22 cellular contexts compared by ENCODE assay signal in genomic region chr12:53956914-53957536, GRCh38. TPM values are rescaled to one million over a fixed set of nuclear protein-coding genes. Genes with fewer than 3 reads are reported as not detected.
"Had no signal": no experiment of that assay in that cellular context is flagged by ENCODE, and none has a peak within 500 bp of the region (broad histone marks: within the 10 kb centered on the region; RNA-seq: fewer than 3 reads in every experiment).

No MANE protein-coding gene starts in this region.

- DNase-seq: activated CD8-positive, alpha-beta memory T cell treated with anti-CD3 and anti-CD28 coated beads, Interleukin-2, amount 50 U/mL, for 48 hours; activated CD8-positive, alpha-beta T cell treated with anti-CD3 and anti-CD28 coated beads, Interleukin-2, amount 10 ng/mL, durations not matched to agents 7 days and 5 days; activated naive CD4-positive, alpha-beta T cell; colonic mucosa; gastrocnemius medialis; heart right ventricle; islet precursor cell; left ventricle myocardium inferior; mesenchymal stem cell; sigmoid colon; stimulated activated CD4-positive, alpha-beta T cell treated with anti-CD3 and anti-CD28 coated beads, Interleukin-12 subunit alpha, Interleukin-12 subunit beta, amount 100 ng/mL, for 4 hours; stimulated activated CD4-positive, alpha-beta T cell treated with anti-CD3 and anti-CD28 coated beads, Interleukin-2, amount 100 ng/mL, for 48 hours; stomach; T1000 had no signal

- ATAC-seq: activated CD8-positive, alpha-beta T cell treated with anti-CD3 and anti-CD28 coated beads, Interleukin-2, amount 10 ng/mL, durations not matched to agents 7 days and 5 days; gastrocnemius medialis had no signal

- H3K4me3 ChIP-seq: cardiac muscle cell, colonic mucosa, gastrocnemius medialis, heart right ventricle, left ventricle myocardium inferior, sigmoid colon, stomach had no signal

- H3K36me3 Mint-ChIP-seq: WTC11 had no signal

- H3K9me3 ChIP-seq: colonic mucosa, gastrocnemius medialis, heart right ventricle, left ventricle myocardium inferior, sigmoid colon had no signal

- H3K4me3 Mint-ChIP-seq: activated CD8-positive, alpha-beta T cell treated with anti-CD3 and anti-CD28 coated beads, Interleukin-2, amount 10 ng/mL, durations not matched to agents 7 days and 5 days; nephron; WTC11 had no signal

- H3K4me1 ChIP-seq: colonic mucosa, gastrocnemius medialis had no signal

- H3K27ac ChIP-seq: cardiac muscle cell, colonic mucosa, gastrocnemius medialis, heart right ventricle, left ventricle myocardium inferior, sigmoid colon, stomach had no signal

- H3K36me3 ChIP-seq: cardiac muscle cell, colonic mucosa, gastrocnemius medialis, heart right ventricle, left ventricle myocardium inferior, sigmoid colon, stomach had no signal

- H3K9me3 Mint-ChIP-seq: nephron, WTC11 had no signal

- H3K27ac Mint-ChIP-seq: nephron, WTC11 had no signal

RNA-seq across cellular contexts. Expression of gene HOXC12, which starts 2.3 kb away (rescaled TPM):
- total RNA-seq: activated CD8-positive, alpha-beta T cell treated with anti-CD3 and anti-CD28 coated beads, Interleukin-2, amount 10 ng/mL, durations not matched to agents 7 days and 5 days; astrocyte; cardiac muscle cell; colonic mucosa; fibroblast of lung; gastrocnemius medialis; heart right ventricle; left ventricle myocardium inferior; omental fat pad; pulmonary artery endothelial cell; sigmoid colon; stomach; urinary bladder; WTC11 had no signal
- polyA plus RNA-seq: cardiac muscle cell, fibroblast of lung, heart right ventricle, sigmoid colon, stomach had no signal

RNA-seq across cellular contexts. Expression of gene HOXC11, which starts 15.9 kb away (rescaled TPM):
- total RNA-seq: activated CD8-positive, alpha-beta T cell treated with anti-CD3 and anti-CD28 coated beads, Interleukin-2, amount 10 ng/mL, durations not matched to agents 7 days and 5 days; astrocyte; cardiac muscle cell; colonic mucosa; fibroblast of lung; heart right ventricle; left ventricle myocardium inferior; omental fat pad; pulmonary artery endothelial cell; sigmoid colon; stomach; WTC11 had no signal
- polyA plus RNA-seq: cardiac muscle cell, fibroblast of lung, heart right ventricle, sigmoid colon, stomach had no signal

RNA-seq across cellular contexts. Expression of gene HOTAIR, which starts 17.7 kb away (rescaled TPM):
- total RNA-seq: activated CD8-positive, alpha-beta T cell treated with anti-CD3 and anti-CD28 coated beads, Interleukin-2, amount 10 ng/mL, durations not matched to agents 7 days and 5 days; astrocyte; cardiac muscle cell; colonic mucosa; fibroblast of lung; heart right ventricle; left ventricle myocardium inferior; pulmonary artery endothelial cell; sigmoid colon; stomach; WTC11 had no signal
- polyA plus RNA-seq: cardiac muscle cell, fibroblast of lung, heart right ventricle, sigmoid colon, stomach had no signal

RNA-seq across cellular contexts. Expression of gene HOXC13, which starts 18.4 kb away (rescaled TPM):
- total RNA-seq: activated CD8-positive, alpha-beta T cell treated with anti-CD3 and anti-CD28 coated beads, Interleukin-2, amount 10 ng/mL, durations not matched to agents 7 days and 5 days; astrocyte; cardiac muscle cell; colonic mucosa; fibroblast of lung; heart right ventricle; left ventricle myocardium inferior; omental fat pad; pulmonary artery endothelial cell; sigmoid colon; stomach; urinary bladder had no signal
- polyA plus RNA-seq: cardiac muscle cell, fibroblast of lung, heart right ventricle, stomach had no signal

RNA-seq across cellular contexts. Expression of gene HOXC10, which starts 27.9 kb away (rescaled TPM):
- total RNA-seq: activated CD8-positive, alpha-beta T cell treated with anti-CD3 and anti-CD28 coated beads, Interleukin-2, amount 10 ng/mL, durations not matched to agents 7 days and 5 days; astrocyte; cardiac muscle cell; colonic mucosa; fibroblast of lung; heart right ventricle; left ventricle myocardium inferior; omental fat pad; pulmonary artery endothelial cell; sigmoid colon; stomach; WTC11 had no signal
- polyA plus RNA-seq: cardiac muscle cell, heart right ventricle, sigmoid colon, stomach had no signal
